ENCODE assay signal across 16 cellular contexts in the genomic region with DNA sequence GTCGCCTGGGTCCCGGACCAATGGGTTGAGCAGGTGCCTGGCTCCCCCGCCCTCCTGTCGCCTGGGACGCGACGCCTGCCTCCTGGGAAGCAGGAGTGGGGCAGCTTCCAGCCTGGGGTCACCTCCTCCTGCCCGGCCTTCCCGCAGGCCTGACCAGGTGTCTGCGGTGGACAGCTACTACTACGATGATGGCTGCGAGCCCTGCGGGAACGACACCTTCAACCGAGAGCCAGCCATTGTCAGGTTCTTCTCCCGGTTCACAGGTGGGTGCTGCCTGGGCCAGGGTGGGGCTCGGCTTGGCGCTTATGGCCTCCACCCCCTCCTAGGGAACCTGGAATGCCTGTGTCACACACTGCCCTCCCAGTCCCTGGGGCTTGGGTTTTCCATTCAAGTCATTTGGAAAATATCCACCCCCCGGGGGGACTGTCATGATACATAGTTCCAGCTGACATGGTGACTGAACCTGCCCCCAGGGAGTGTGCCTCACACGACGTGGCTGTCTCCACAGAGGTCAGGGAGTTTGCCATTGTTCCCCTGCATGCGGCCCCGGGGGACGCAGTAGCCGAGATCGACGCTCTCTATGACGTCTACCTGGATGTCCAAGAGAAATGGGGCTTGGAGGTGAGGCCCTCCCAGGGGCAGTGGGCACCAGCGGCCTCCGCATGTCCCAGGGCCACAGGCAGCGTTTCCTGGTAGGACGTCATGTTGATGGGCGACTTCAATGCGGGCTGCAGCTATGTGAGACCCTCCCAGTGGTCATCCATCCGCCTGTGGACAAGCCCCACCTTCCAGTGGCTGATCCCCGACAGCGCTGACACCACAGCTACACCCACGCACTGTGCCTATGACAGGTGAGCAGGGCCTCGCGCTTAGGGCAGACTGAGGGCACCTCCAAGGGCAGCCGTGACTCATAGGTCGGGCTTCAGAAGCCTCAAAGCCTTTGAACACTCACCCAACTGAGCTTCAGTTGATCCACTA. TPM values are rescaled to one million over a fixed set of nuclear protein-coding genes. Genes with fewer than 3 reads are reported as not detected.
DNase-seq lines count a peak whose midpoint lies in the region; ATAC-seq and TF ChIP-seq lines count a peak whose summit lies in the region.
"Had no signal": no experiment of that assay in that cellular context is flagged by ENCODE, and none has a peak within 500 bp of the region (broad histone marks: within the 10 kb centered on the region; RNA-seq: fewer than 3 reads in every experiment).

No MANE protein-coding gene starts in this region.

- H3K9me3 Mint-ChIP-seq in activated T-cell treated with anti-CD3 and anti-CD28 coated beads, Interleukin-2, amount 50 U/mL, for 24 hours = no peaks in the 10 kb centered on the region
- no peaks in the 10 kb centered on the region for H3K9me3 Mint-ChIP-seq in stimulated activated naive B cell treated with anti-CD40 and anti-IgM and Interleukin-4, amounts not matched to agents 10 μg/mL and 1 μg/mL and 100 μg/mL, for 72 hours
- H3K9me3 Mint-ChIP-seq: activated B cell treated with CpG ODN at 0.5 μM for 24 hours had no signal

- H4K20me1 ChIP-seq in MM.1S (ENCODE audit: insufficient read depth, low read length) = no peaks in the 10 kb centered on the region

- H3K9me3 ChIP-seq in lower lobe of right lung = no peaks in the 10 kb centered on the region
- no peaks in the 10 kb centered on the region for H3K9me3 ChIP-seq in MM.1S (replicated peaks; ENCODE audit: insufficient read depth, low read length)
- H3K9me3 ChIP-seq: tibial nerve had no signal

- H3K36me3 Mint-ChIP-seq in activated T-cell treated with anti-CD3 and anti-CD28 coated beads, Interleukin-2, amount 50 U/mL, for 24 hours (ENCODE audit: low read depth) = peaks cover 93% of the 10 kb centered on the region
- peaks cover 47 to 68% of the 10 kb centered on the region in 2 donors for H3K36me3 Mint-ChIP-seq in stimulated activated naive B cell treated with anti-CD40 and anti-IgM and Interleukin-4, amounts not matched to agents 10 μg/mL and 1 μg/mL and 100 μg/mL, for 72 hours

- H3K4me1 ChIP-seq in lower lobe of right lung (no peaks in the 10 kb centered on the region), MM.1S (ENCODE audit: low read length) (no peaks in the 10 kb centered on the region)

- H3K4me3 Mint-ChIP-seq in activated T-cell treated with anti-CD3 and anti-CD28 coated beads, Interleukin-2, amount 50 U/mL, for 24 hours = no peak overlapping the region
- H3K4me3 Mint-ChIP-seq in stimulated activated naive B cell treated with anti-CD40 and anti-IgM and Interleukin-4, amounts not matched to agents 10 μg/mL and 1 μg/mL and 100 μg/mL, for 72 hours = no peak overlapping the region
- H3K4me3 Mint-ChIP-seq: activated B cell treated with CpG ODN at 0.5 μM for 24 hours had no signal

- H3K79me2 ChIP-seq in MM.1S (ENCODE audit: low read length) = no peaks in the 10 kb centered on the region

- intact Hi-C loops in lower lobe of right lung (cut with DNase I) = no loop called here

- H3K9me2 ChIP-seq in MM.1S (replicated peaks; ENCODE audit: insufficient read depth, low read length) = no peaks in the 10 kb centered on the region

- no peak for ATAC-seq in lower lobe of right lung
- no peak for ATAC-seq in stimulated activated naive B cell treated with anti-CD40 and anti-IgM and Interleukin-4, amounts not matched to agents 10 μg/mL and 1 μg/mL and 100 μg/mL, for 72 hours (replicated peaks)

- H3K4me2 ChIP-seq in MM.1S (ENCODE audit: low read depth, low read length) = no peak overlapping the region

- no peaks in the 10 kb centered on the region for H3K27me3 Mint-ChIP-seq in activated T-cell treated with anti-CD3 and anti-CD28 coated beads, Interleukin-2, amount 50 U/mL, for 24 hours
- H3K27me3 Mint-ChIP-seq in stimulated activated naive B cell treated with anti-CD40 and anti-IgM and Interleukin-4, amounts not matched to agents 10 μg/mL and 1 μg/mL and 100 μg/mL, for 72 hours = no peaks in the 10 kb centered on the region
- H3K27me3 Mint-ChIP-seq: activated B cell treated with CpG ODN at 0.5 μM for 24 hours had no signal

- H3K4me3 ChIP-seq in lower lobe of right lung (no peak overlapping the region), MM.1S (ENCODE audit: low read length) (no peak overlapping the region)
- H3K4me3 ChIP-seq: tibial nerve had no signal

- DNase-seq in activated T-cell treated with anti-CD3 and anti-CD28 coated beads for 4 hours = peak; percentile 44
- no peak for DNase-seq in activated T-cell treated with anti-CD3 and anti-CD28 coated beads, Interleukin-2, amount 50 U/mL, for 48 hours
- no peak for DNase-seq in activated T-cell treated with anti-CD3 and anti-CD28 coated beads, Interleukin-2, amount 50 U/mL, for 24 hours
- peak; percentile 30 for DNase-seq in lower lobe of right lung
- DNase-seq in stimulated activated naive B cell treated with anti-CD40 and anti-IgM and Interleukin-4, amounts not matched to agents 10 μg/mL and 1 μg/mL and 100 μg/mL, for 72 hours = no peak
- DNase-seq in SKM-1 treated with dmso at 0.1 percent for 144 hours (lab: John Stamatoyannopoulos, UW; ENCODE audit: unreplicated experiment) = no peak
- no peak for DNase-seq in NCI-H526 (lab: John Stamatoyannopoulos, UW)
- DNase-seq in MM.1S = no peak
- DNase-seq: activated B cell treated with CpG ODN at 0.5 μM for 24 hours; effector memory CD4-positive, alpha-beta T cell; EL; left ventricle myocardium superior; NCI-H1105 treated with DMSO at 0.1 percent for 48 hours; NCI-H510A treated with DMSO at 0.1 percent for 48 hours; SHP77 had no signal

- H3K36me3 ChIP-seq in lower lobe of right lung (peaks cover 70% of the 10 kb centered on the region), MM.1S (replicated peaks; ENCODE audit: insufficient read depth, low read length) (peaks cover 4% of the 10 kb centered on the region)

- H3K27ac ChIP-seq in lower lobe of right lung = no peak overlapping the region
- no peak overlapping the region for H3K27ac ChIP-seq in MM.1S (ENCODE audit: low read length)

- no peak overlapping the region for H3K9ac ChIP-seq in MM.1S (ENCODE audit: low read length)

- TF ChIP-seq CTCF in lower lobe of right lung (IDR thresholded peaks at IDR 0.05) (no peak), MM.1S (IDR thresholded peaks at IDR 0.05; ENCODE audit: low read length) (no peak)

- peaks cover 7% of the 10 kb centered on the region for H3K4me1 Mint-ChIP-seq in activated T-cell treated with anti-CD3 and anti-CD28 coated beads, Interleukin-2, amount 50 U/mL, for 24 hours (ENCODE audit: low read depth)
- H3K4me1 Mint-ChIP-seq in stimulated activated naive B cell treated with anti-CD40 and anti-IgM and Interleukin-4, amounts not matched to agents 10 μg/mL and 1 μg/mL and 100 μg/mL, for 72 hours = peaks cover 5 to 14% of the 10 kb centered on the region in 2 donors

- no peak overlapping the region for H2AFZ ChIP-seq in MM.1S (ENCODE audit: low read length)

- H3F3A ChIP-seq in MM.1S (ENCODE audit: insufficient read depth, low read length) = no peaks in the 10 kb centered on the region

- H3K27me3 ChIP-seq in lower lobe of right lung (ENCODE audit: low read depth) (no peaks in the 10 kb centered on the region), MM.1S (replicated peaks; ENCODE audit: insufficient read depth, low read length) (no peaks in the 10 kb centered on the region)
- H3K27me3 ChIP-seq: tibial nerve had no signal

- H3K27ac Mint-ChIP-seq in activated T-cell treated with anti-CD3 and anti-CD28 coated beads, Interleukin-2, amount 50 U/mL, for 24 hours = peak overlapping the region; percentile 80
- H3K27ac Mint-ChIP-seq in stimulated activated naive B cell treated with anti-CD40 and anti-IgM and Interleukin-4, amounts not matched to agents 10 μg/mL and 1 μg/mL and 100 μg/mL, for 72 hours = peak overlapping the region; percentile 47
- H3K27ac Mint-ChIP-seq: activated B cell treated with CpG ODN at 0.5 μM for 24 hours had no signal

RNA-seq across cellular contexts. Expression of a gene that starts 2.3 kb away (rescaled TPM):
- total RNA-seq in lower lobe of right lung = 14.3 TPM

RNA-seq across cellular contexts. Expression of a gene that starts 45.4 kb away (rescaled TPM):
- total RNA-seq in lower lobe of right lung = 5.7 TPM

Comparison
In these comparisons a context has a peak if more than half of its experiments do, and no peak if none do; other contexts are left out.
1. DNase-seq: peak in activated T-cell treated with anti-CD3 and anti-CD28 coated beads for 4 hours (single experiment) and lower lobe of right lung (single experiment); none in activated T-cell treated with anti-CD3 and anti-CD28 coated beads, Interleukin-2, amount 50 U/mL, for 48 hours (0 of 2), activated T-cell treated with anti-CD3 and anti-CD28 coated beads, Interleukin-2, amount 50 U/mL, for 24 hours (single experiment), stimulated activated naive B cell treated with anti-CD40 and anti-IgM and Interleukin-4, amounts not matched to agents 10 μg/mL and 1 μg/mL and 100 μg/mL, for 72 hours (single experiment), SKM-1 treated with dmso at 0.1 percent for 144 hours (single experiment), NCI-H526 (0 of 2) and MM.1S (single experiment).